Comparison of ENCODE assay signal across 16 cellular contexts in genomic region chr18:59149416-59149815, GRCh38. TPM values are rescaled to one million over a fixed set of nuclear protein-coding genes. Genes with fewer than 3 reads are reported as not detected.
DNase-seq lines count a peak whose midpoint lies in the region; ATAC-seq and TF ChIP-seq lines count a peak whose summit lies in the region.
"Had no signal": no experiment of that assay in that cellular context is flagged by ENCODE, and none has a peak within 500 bp of the region (broad histone marks: within the 10 kb centered on the region; RNA-seq: fewer than 3 reads in every experiment).

No MANE protein-coding gene starts in this region.

- no peak overlapping the region for H3K27ac ChIP-seq in CD4-positive, alpha-beta T cell (ENCODE audit: low read depth, low read length)
- no peak overlapping the region for H3K27ac ChIP-seq in coronary artery
- H3K27ac ChIP-seq: HL-60 had no signal

- no peaks in the 10 kb centered on the region for H3K27me3 ChIP-seq in CD4-positive, alpha-beta T cell (ENCODE audit: control insufficient read depth, insufficient read depth, low read length)

- no peaks in the 10 kb centered on the region for H3K27me3 Mint-ChIP-seq in activated CD4-positive, alpha-beta T cell treated with anti-CD3 and anti-CD28 coated beads, Interleukin-2, amount 10 ng/mL, durations not matched to agents 24 days and 14 days
- H3K27me3 Mint-ChIP-seq in activated CD4-positive, alpha-beta T cell treated with anti-CD3 and anti-CD28 coated beads, Interleukin-2, amount 10 ng/mL, durations not matched to agents 7 days and 5 days: no peaks in the 10 kb centered on the region
- H3K27me3 Mint-ChIP-seq in CD4-positive, alpha-beta T cell: no peaks in the 10 kb centered on the region
- no peaks in the 10 kb centered on the region for H3K27me3 Mint-ChIP-seq in T-helper 17 cell

- no peak for TF ChIP-seq CTCF in CD4-positive, alpha-beta T cell (IDR thresholded peaks at IDR 0.05)
- no peak for TF ChIP-seq CTCF in coronary artery (IDR thresholded peaks at IDR 0.05)

- no peaks in the 10 kb centered on the region for H3K9me3 ChIP-seq in CD4-positive, alpha-beta T cell (ENCODE audit: control insufficient read depth, low read length)
- no peaks in the 10 kb centered on the region for H3K9me3 ChIP-seq in T-helper 17 cell (ENCODE audit: control insufficient read depth, low read length, poor library complexity, severe bottlenecking)

- H3K36me3 Mint-ChIP-seq in activated CD4-positive, alpha-beta T cell treated with anti-CD3 and anti-CD28 coated beads, Interleukin-2, amount 10 ng/mL, durations not matched to agents 24 days and 14 days (ENCODE audit: low read depth): peaks cover 41% of the 10 kb centered on the region
- H3K36me3 Mint-ChIP-seq in activated CD4-positive, alpha-beta T cell treated with anti-CD3 and anti-CD28 coated beads, Interleukin-2, amount 10 ng/mL, durations not matched to agents 7 days and 5 days (ENCODE audit: low read depth): peaks cover 19% of the 10 kb centered on the region
- peaks cover 59% of the 10 kb centered on the region for H3K36me3 Mint-ChIP-seq in CD4-positive, alpha-beta T cell (ENCODE audit: low read depth)
- H3K36me3 Mint-ChIP-seq in T-helper 17 cell (ENCODE audit: low read depth): peaks cover 12% of the 10 kb centered on the region
- peaks cover 59% of the 10 kb centered on the region for H3K36me3 Mint-ChIP-seq in stimulated activated effector memory CD8-positive, alpha-beta T cell treated with anti-CD3 and anti-CD28 coated beads, Interleukin-12 subunit alpha, Interleukin-12 subunit beta, amount 100 ng/mL, for 72 hours

- H3K9me3 Mint-ChIP-seq in activated CD4-positive, alpha-beta T cell treated with anti-CD3 and anti-CD28 coated beads, Interleukin-2, amount 10 ng/mL, durations not matched to agents 24 days and 14 days: no peaks in the 10 kb centered on the region
- no peaks in the 10 kb centered on the region for H3K9me3 Mint-ChIP-seq in activated CD4-positive, alpha-beta T cell treated with anti-CD3 and anti-CD28 coated beads, Interleukin-2, amount 10 ng/mL, durations not matched to agents 7 days and 5 days
- no peaks in the 10 kb centered on the region for H3K9me3 Mint-ChIP-seq in CD4-positive, alpha-beta T cell
- H3K9me3 Mint-ChIP-seq in stimulated activated effector memory CD8-positive, alpha-beta T cell treated with anti-CD3 and anti-CD28 coated beads, Interleukin-12 subunit alpha, Interleukin-12 subunit beta, amount 100 ng/mL, for 72 hours: no peaks in the 10 kb centered on the region

- H3K4me3 ChIP-seq in coronary artery: no peak overlapping the region

- no peak for DNase-seq in activated CD4-positive, alpha-beta T cell treated with anti-CD3 and anti-CD28 coated beads, Interleukin-2, amount 10 ng/mL, durations not matched to agents 24 days and 14 days
- no peak for DNase-seq in activated CD4-positive, alpha-beta T cell treated with anti-CD3 and anti-CD28 coated beads, Interleukin-2, amount 10 ng/mL, durations not matched to agents 7 days and 5 days
- DNase-seq in CD4-positive, alpha-beta T cell: no peak
- DNase-seq in T-helper 17 cell (no peak), coronary artery (ENCODE audit: low spot score) (no peak)
- no peak for DNase-seq in stimulated activated effector memory CD8-positive, alpha-beta T cell treated with anti-CD3 and anti-CD28 coated beads, Interleukin-12 subunit alpha, Interleukin-12 subunit beta, amount 100 ng/mL, for 72 hours (ENCODE audit: low spot score in 2 of 2)
- no peak for DNase-seq in NK-92 treated with Interleukin-12 subunit alpha and Interleukin-12 subunit beta, amount 100 ng/mL, for 24 hours (lab: John Stamatoyannopoulos, UW)
- DNase-seq: ACHN, C1 segment of cervical spinal cord, H7, NCI-H1417 treated with DMSO at 0.1 percent for 48 hours, NCI-H187 treated with DMSO at 0.1 percent for 48 hours, NCI-H2171, OCI-M1, Right ventricle myocardium superior had no signal

- intact Hi-C loops in activated CD4-positive, alpha-beta T cell treated with anti-CD3 and anti-CD28 coated beads, Interleukin-2, amount 10 ng/mL, durations not matched to agents 24 days and 14 days (cut with micrococcal nuclease): loop anchor here (10.0 kb wide), 1 partner anchor 535 kb away; no protein-coding TSS in a partner anchor
- intact Hi-C loops in CD4-positive, alpha-beta T cell (cut with DNase I, micrococcal nuclease): loop anchor here in 1 of 2 experiments (10.0 kb wide), 1 partner anchor 205 kb away; the partner anchor contains the start of gene LMAN1

- H3K4me3 Mint-ChIP-seq in activated CD4-positive, alpha-beta T cell treated with anti-CD3 and anti-CD28 coated beads, Interleukin-2, amount 10 ng/mL, durations not matched to agents 24 days and 14 days: no peak overlapping the region
- H3K4me3 Mint-ChIP-seq in activated CD4-positive, alpha-beta T cell treated with anti-CD3 and anti-CD28 coated beads, Interleukin-2, amount 10 ng/mL, durations not matched to agents 7 days and 5 days: no peak overlapping the region
- no peak overlapping the region for H3K4me3 Mint-ChIP-seq in CD4-positive, alpha-beta T cell
- no peak overlapping the region for H3K4me3 Mint-ChIP-seq in T-helper 17 cell
- no peak overlapping the region for H3K4me3 Mint-ChIP-seq in stimulated activated effector memory CD8-positive, alpha-beta T cell treated with anti-CD3 and anti-CD28 coated beads, Interleukin-12 subunit alpha, Interleukin-12 subunit beta, amount 100 ng/mL, for 72 hours

- CTCF ChIA-PET in activated CD4-positive, alpha-beta T cell treated with anti-CD3 and anti-CD28 coated beads, Interleukin-2, amount 10 ng/mL, durations not matched to agents 7 days and 5 days (lab: Charles Lee): interaction anchor here (1.4 kb wide), 1 partner anchor 18 kb away, joined by 3 read pairs; no protein-coding TSS in a partner anchor
- CTCF ChIA-PET in CD4-positive, alpha-beta T cell (lab: Charles Lee): interaction anchor here (0.7 kb wide), 1 partner anchor 29 kb away, joined by 4 read pairs; no protein-coding TSS in a partner anchor

- POLR2A ChIA-PET in activated CD4-positive, alpha-beta T cell treated with anti-CD3 and anti-CD28 coated beads, Interleukin-2, amount 10 ng/mL, durations not matched to agents 7 days and 5 days (lab: Charles Lee): no interaction called here
- POLR2A ChIA-PET in CD4-positive, alpha-beta T cell (lab: Charles Lee): no interaction called here

- H3K4me1 Mint-ChIP-seq in activated CD4-positive, alpha-beta T cell treated with anti-CD3 and anti-CD28 coated beads, Interleukin-2, amount 10 ng/mL, durations not matched to agents 24 days and 14 days: peaks cover 42% of the 10 kb centered on the region
- H3K4me1 Mint-ChIP-seq in activated CD4-positive, alpha-beta T cell treated with anti-CD3 and anti-CD28 coated beads, Interleukin-2, amount 10 ng/mL, durations not matched to agents 7 days and 5 days: peaks cover 37% of the 10 kb centered on the region
- peaks cover 54% of the 10 kb centered on the region for H3K4me1 Mint-ChIP-seq in CD4-positive, alpha-beta T cell (ENCODE audit: low read depth)
- H3K4me1 Mint-ChIP-seq in T-helper 17 cell: peaks cover 37% of the 10 kb centered on the region
- peaks cover 44% of the 10 kb centered on the region for H3K4me1 Mint-ChIP-seq in stimulated activated effector memory CD8-positive, alpha-beta T cell treated with anti-CD3 and anti-CD28 coated beads, Interleukin-12 subunit alpha, Interleukin-12 subunit beta, amount 100 ng/mL, for 72 hours

- H3K27ac Mint-ChIP-seq in activated CD4-positive, alpha-beta T cell treated with anti-CD3 and anti-CD28 coated beads, Interleukin-2, amount 10 ng/mL, durations not matched to agents 24 days and 14 days: peak overlapping the region; percentile 76
- H3K27ac Mint-ChIP-seq in activated CD4-positive, alpha-beta T cell treated with anti-CD3 and anti-CD28 coated beads, Interleukin-2, amount 10 ng/mL, durations not matched to agents 7 days and 5 days: no peak overlapping the region
- peak overlapping the region; percentile 44 for H3K27ac Mint-ChIP-seq in CD4-positive, alpha-beta T cell
- peak overlapping the region; percentile 74 for H3K27ac Mint-ChIP-seq in T-helper 17 cell
- H3K27ac Mint-ChIP-seq in stimulated activated effector memory CD8-positive, alpha-beta T cell treated with anti-CD3 and anti-CD28 coated beads, Interleukin-12 subunit alpha, Interleukin-12 subunit beta, amount 100 ng/mL, for 72 hours: peak overlapping the region; percentile 63

- no peak for ATAC-seq in CD4-positive, alpha-beta T cell (ENCODE audit: poor library complexity)
- no peak for ATAC-seq in T-helper 17 cell
- no peak for ATAC-seq in stimulated activated effector memory CD8-positive, alpha-beta T cell treated with anti-CD3 and anti-CD28 coated beads, Interleukin-12 subunit alpha, Interleukin-12 subunit beta, amount 100 ng/mL, for 72 hours

RNA-seq across cellular contexts. Expression of gene SEC11C, which starts 9.7 kb away (rescaled TPM):
- total RNA-seq in activated CD4-positive, alpha-beta T cell treated with anti-CD3 and anti-CD28 coated beads, Interleukin-2, amount 10 ng/mL, durations not matched to agents 24 days and 14 days: 125 and 126 TPM in 2 replicates
- 10 to 100 TPM; 63.3 to 64.1 TPM for total RNA-seq in activated CD4-positive, alpha-beta T cell treated with anti-CD3 and anti-CD28 coated beads, Interleukin-2, amount 10 ng/mL, durations not matched to agents 7 days and 5 days
- 10 to 100 TPM; 42.0 to 44.1 TPM for total RNA-seq in CD4-positive, alpha-beta T cell
- total RNA-seq in T-helper 17 cell: 10 to 100 TPM; 77.7 to 78.9 TPM
